ENCODE assay signal across 8 cellular contexts in genomic region chr19:50024719-50025021, GRCh38. TPM values are rescaled to one million over a fixed set of nuclear protein-coding genes. Genes with fewer than 3 reads are reported as not detected.
A peak's percentile ranks its signal among the peaks of the same experiment; 100 is the strongest.
DNase-seq lines count a peak whose midpoint lies in the region; ATAC-seq and TF ChIP-seq lines count a peak whose summit lies in the region.

No MANE protein-coding gene starts in this region.

- peaks cover 53% of the 10 kb centered on the region for H3K4me1 Mint-ChIP-seq in activated T-cell treated with anti-CD3 and anti-CD28 coated beads, Interleukin-2, amount 50 U/mL, for 72 hours (ENCODE audit: low read depth)
- H3K4me1 Mint-ChIP-seq in activated CD8-positive, alpha-beta T cell treated with anti-CD3 and anti-CD28 coated beads, Interleukin-2, amount 10 ng/mL, durations not matched to agents 7 days and 5 days (ENCODE audit: low read depth), result peaks cover 31% of the 10 kb centered on the region

- no peaks in the 10 kb centered on the region for H3K9me3 ChIP-seq in tibial artery

- H3K4me3 Mint-ChIP-seq in activated T-cell treated with anti-CD3 and anti-CD28 coated beads, Interleukin-2, amount 50 U/mL, for 72 hours, result peak overlapping the region; percentile 91 to 94
- H3K4me3 Mint-ChIP-seq in activated CD8-positive, alpha-beta T cell treated with anti-CD3 and anti-CD28 coated beads, Interleukin-2, amount 10 ng/mL, durations not matched to agents 7 days and 5 days, result peak overlapping the region; percentile 86

- POLR2A ChIA-PET in activated CD8-positive, alpha-beta T cell treated with anti-CD3 and anti-CD28 coated beads, Interleukin-2, amount 10 ng/mL, durations not matched to agents 7 days and 5 days (lab: Charles Lee), result no interaction called here

- no peak for TF ChIP-seq CTCF in tibial artery (IDR thresholded peaks at IDR 0.05)

- H3K27ac ChIP-seq in layer of hippocampus (ENCODE audit: low read depth, low read length), result peak overlapping the region; percentile 89
- peak overlapping the region; percentile 88 to 91 for H3K27ac ChIP-seq in tibial artery

- no peak for ATAC-seq in activated T-cell treated with anti-CD3 and anti-CD28 coated beads, Interleukin-2, amount 50 U/mL, for 72 hours (replicated peaks in 1 of 2)
- no peak for ATAC-seq in activated CD8-positive, alpha-beta T cell treated with anti-CD3 and anti-CD28 coated beads, Interleukin-2, amount 10 ng/mL, durations not matched to agents 7 days and 5 days

- H3K36me3 Mint-ChIP-seq in activated T-cell treated with anti-CD3 and anti-CD28 coated beads, Interleukin-2, amount 50 U/mL, for 72 hours (ENCODE audit: insufficient read depth in 2 of 2), result peaks cover 6 to 11% of the 10 kb centered on the region in 2 donors
- H3K36me3 Mint-ChIP-seq in activated CD8-positive, alpha-beta T cell treated with anti-CD3 and anti-CD28 coated beads, Interleukin-2, amount 10 ng/mL, durations not matched to agents 7 days and 5 days (ENCODE audit: low read depth), result peaks cover 30% of the 10 kb centered on the region

- no peaks in the 10 kb centered on the region for H3K27me3 ChIP-seq in layer of hippocampus (ENCODE audit: control insufficient read depth, insufficient read depth, low read length)
- no peaks in the 10 kb centered on the region for H3K27me3 ChIP-seq in tibial artery

- no peak for DNase-seq in activated T-cell treated with anti-CD3 and anti-CD28 coated beads, Interleukin-2, amount 50 U/mL, for 72 hours
- DNase-seq in activated T-cell treated with anti-CD3 and anti-CD28 coated beads for 4 hours (no peak), tibial artery (no peak), OCI-M1 (lab: John Stamatoyannopoulos, UW) (no peak), HCEC 1CT (no peak), middle frontal gyrus (ENCODE audit: extremely low spot score, low spot score) (no peak)
- DNase-seq in activated CD8-positive, alpha-beta T cell treated with anti-CD3 and anti-CD28 coated beads, Interleukin-2, amount 10 ng/mL, durations not matched to agents 7 days and 5 days, result no peak

- peaks cover 0 to 35% (median 22%) of the 10 kb centered on the region in 4 donors for H3K4me1 ChIP-seq in tibial artery

- peak overlapping the region; percentile 98 for H3K27ac Mint-ChIP-seq in activated T-cell treated with anti-CD3 and anti-CD28 coated beads, Interleukin-2, amount 50 U/mL, for 72 hours
- H3K27ac Mint-ChIP-seq in activated CD8-positive, alpha-beta T cell treated with anti-CD3 and anti-CD28 coated beads, Interleukin-2, amount 10 ng/mL, durations not matched to agents 7 days and 5 days, result peak overlapping the region; percentile 98

- H3K4me3 ChIP-seq in tibial artery, result peak overlapping the region; percentile 70 to 80

- CTCF ChIA-PET in activated CD8-positive, alpha-beta T cell treated with anti-CD3 and anti-CD28 coated beads, Interleukin-2, amount 10 ng/mL, durations not matched to agents 7 days and 5 days (lab: Charles Lee), result no interaction called here

- H3K36me3 ChIP-seq in tibial artery, result peaks cover 8 to 16% (median 9%) of the 10 kb centered on the region in 3 donors

- intact Hi-C loops in tibial artery (cut with DNase I; ENCODE audit: low total_unique reads), result loop anchor here (5.0 to 10.0 kb wide), 2 partner anchors 92 to 1080 kb away; partner anchors contain the start of gene CTU1

- H3K27me3 Mint-ChIP-seq in activated T-cell treated with anti-CD3 and anti-CD28 coated beads, Interleukin-2, amount 50 U/mL, for 72 hours (ENCODE audit: low read depth), result no peaks in the 10 kb centered on the region
- no peaks in the 10 kb centered on the region for H3K27me3 Mint-ChIP-seq in activated CD8-positive, alpha-beta T cell treated with anti-CD3 and anti-CD28 coated beads, Interleukin-2, amount 10 ng/mL, durations not matched to agents 7 days and 5 days (ENCODE audit: low read depth)

- H3K9me3 Mint-ChIP-seq in activated T-cell treated with anti-CD3 and anti-CD28 coated beads, Interleukin-2, amount 50 U/mL, for 72 hours, result no peaks in the 10 kb centered on the region
- H3K9me3 Mint-ChIP-seq in activated CD8-positive, alpha-beta T cell treated with anti-CD3 and anti-CD28 coated beads, Interleukin-2, amount 10 ng/mL, durations not matched to agents 7 days and 5 days (ENCODE audit: insufficient read depth), result peaks cover 13% of the 10 kb centered on the region

RNA-seq across cellular contexts. Expression of gene VRK3, which starts 0.5 kb away (rescaled TPM):
- 10 to 100 TPM; 59.7 to 65.5 TPM for total RNA-seq in activated T-cell treated with anti-CD3 and anti-CD28 coated beads, Interleukin-2, amount 50 U/mL, for 72 hours
- 10 to 100 TPM; 67.7 to 74.8 TPM for total RNA-seq in activated CD8-positive, alpha-beta T cell treated with anti-CD3 and anti-CD28 coated beads, Interleukin-2, amount 10 ng/mL, durations not matched to agents 7 days and 5 days

RNA-seq across cellular contexts. Expression of gene ZNF473, which starts 1.1 kb away (rescaled TPM):
- 10 to 100 TPM; 13.2 to 19.7 TPM for total RNA-seq in activated T-cell treated with anti-CD3 and anti-CD28 coated beads, Interleukin-2, amount 50 U/mL, for 72 hours
- 1 to 10 TPM; 8.3 to 9.0 TPM for total RNA-seq in activated CD8-positive, alpha-beta T cell treated with anti-CD3 and anti-CD28 coated beads, Interleukin-2, amount 10 ng/mL, durations not matched to agents 7 days and 5 days
